Comparison of ENCODE assay signal across 7 cellular contexts in genomic region chr7:116212859-116213258, GRCh38.
DNase-seq lines count a peak whose midpoint lies in the region; ATAC-seq and TF ChIP-seq lines count a peak whose summit lies in the region.

No MANE protein-coding gene starts in this region.

- H3K4me1 Mint-ChIP-seq in stimulated activated memory B cell treated with anti-CD40 and anti-IgM and Interleukin-4, amounts not matched to agents 10 μg/mL and 1 μg/mL and 100 μg/mL, for 72 hours, result peaks cover 47% of the 10 kb centered on the region

- TF ChIP-seq CTCF in GM12865 (IDR thresholded peaks at IDR 0.05; ENCODE audit: insufficient read depth, low read depth, low read length, missing control alignments) (no peak), SU-DHL-6 (IDR thresholded peaks at IDR 0.05; ENCODE audit: insufficient read depth, low read length, poor library complexity, severe bottlenecking) (no peak)

- no peaks in the 10 kb centered on the region for H3K9me3 ChIP-seq in SU-DHL-6 (ENCODE audit: insufficient read depth, low read length)

- no peak overlapping the region for H2AFZ ChIP-seq in SU-DHL-6 (ENCODE audit: low read depth, low read length, severe bottlenecking)

- ATAC-seq in stimulated activated memory B cell treated with anti-CD40 and anti-IgM and Interleukin-4, amounts not matched to agents 10 μg/mL and 1 μg/mL and 100 μg/mL, for 72 hours, result no peak
- no peak for ATAC-seq in HG03097 (IDR thresholded peaks at IDR 0.05; ENCODE audit: low FRiP score, unreplicated experiment)

- H3K27me3 ChIP-seq in SU-DHL-6 (ENCODE audit: low read length), result no peaks in the 10 kb centered on the region

- peak overlapping the region; percentile 99 for H3K4me3 Mint-ChIP-seq in stimulated activated memory B cell treated with anti-CD40 and anti-IgM and Interleukin-4, amounts not matched to agents 10 μg/mL and 1 μg/mL and 100 μg/mL, for 72 hours

- peak overlapping the region; percentile 96 for H3K4me2 ChIP-seq in SU-DHL-6 (ENCODE audit: low read depth, low read length, poor library complexity, severe bottlenecking)

- H3F3A ChIP-seq in SU-DHL-6 (ENCODE audit: insufficient read depth), result no peaks in the 10 kb centered on the region

- no peaks in the 10 kb centered on the region for H3K36me3 ChIP-seq in SU-DHL-6 (ENCODE audit: low read length)

- no peak overlapping the region for H3K9ac ChIP-seq in SU-DHL-6 (ENCODE audit: low read length)

- H3K9me2 ChIP-seq in SU-DHL-6 (replicated peaks; ENCODE audit: insufficient read depth, low read length), result no peaks in the 10 kb centered on the region

- no peak overlapping the region for H3K27ac ChIP-seq in SU-DHL-6 (ENCODE audit: low read depth, low read length)

- peaks cover 62% of the 10 kb centered on the region for H3K79me2 ChIP-seq in SU-DHL-6 (ENCODE audit: insufficient read depth, low read length)

- H3K27me3 Mint-ChIP-seq in stimulated activated memory B cell treated with anti-CD40 and anti-IgM and Interleukin-4, amounts not matched to agents 10 μg/mL and 1 μg/mL and 100 μg/mL, for 72 hours, result no peaks in the 10 kb centered on the region

- no peaks in the 10 kb centered on the region for H3K9me3 Mint-ChIP-seq in stimulated activated memory B cell treated with anti-CD40 and anti-IgM and Interleukin-4, amounts not matched to agents 10 μg/mL and 1 μg/mL and 100 μg/mL, for 72 hours

- peaks cover 5% of the 10 kb centered on the region for H3K36me3 Mint-ChIP-seq in stimulated activated memory B cell treated with anti-CD40 and anti-IgM and Interleukin-4, amounts not matched to agents 10 μg/mL and 1 μg/mL and 100 μg/mL, for 72 hours

- peaks cover 53% of the 10 kb centered on the region for H4K20me1 ChIP-seq in SU-DHL-6 (ENCODE audit: low read depth, low read length)

- peak overlapping the region; percentile 97 for H3K27ac Mint-ChIP-seq in stimulated activated memory B cell treated with anti-CD40 and anti-IgM and Interleukin-4, amounts not matched to agents 10 μg/mL and 1 μg/mL and 100 μg/mL, for 72 hours

- peak overlapping the region; percentile 83 for H3K4me3 ChIP-seq in GM12865 (ENCODE audit: low read depth, low read length)
- H3K4me3 ChIP-seq in SU-DHL-6 (ENCODE audit: insufficient read depth, low read length, poor library complexity, severe bottlenecking), result no peak overlapping the region

- DNase-seq in GM12865 (ENCODE audit: low read depth) (no peak), fibroblast of peridontal ligament (ENCODE audit: extremely low read depth) (peak; percentile 64), hippocampal formation (lab: John Stamatoyannopoulos, UW) (no peak), SKM-1 treated with dmso at 0.1 percent for 144 hours (lab: John Stamatoyannopoulos, UW; ENCODE audit: unreplicated experiment) (no peak)
